9 cellular contexts compared by ENCODE assay signal in genomic region chr5:135031146-135031812, GRCh38. TPM values are rescaled to one million over a fixed set of nuclear protein-coding genes. Genes with fewer than 3 reads are reported as not detected.
DNase-seq lines count a peak whose midpoint lies in the region; ATAC-seq and TF ChIP-seq lines count a peak whose summit lies in the region.
"Had no signal": no experiment of that assay in that cellular context is flagged by ENCODE, and none has a peak within 500 bp of the region (broad histone marks: within the 10 kb centered on the region; RNA-seq: fewer than 3 reads in every experiment).

No MANE protein-coding gene starts in this region.

- H3K9me2 ChIP-seq in neural cell (ENCODE audit: insufficient read depth, low read length): no peaks in the 10 kb centered on the region

- peak overlapping the region; percentile 88 for H3K4me3 Mint-ChIP-seq in Calu3 (ENCODE audit: low read depth, unreplicated experiment)
- peak overlapping the region; percentile 61 for H3K4me3 Mint-ChIP-seq in dendritic cell treated with granulocyte-macrophage colony-stimulating factor and Interleukin-4, amounts not matched to agents 40 ng/mL and 50 ng/mL, for 4 days

- H3K4me1 ChIP-seq in NT2/D1 (ENCODE audit: insufficient read depth, insufficient read length): peaks cover 4% of the 10 kb centered on the region

- peaks cover 16% of the 10 kb centered on the region for H3K4me1 Mint-ChIP-seq in Calu3 (ENCODE audit: low read depth, unreplicated experiment)
- peaks cover 55% of the 10 kb centered on the region for H3K4me1 Mint-ChIP-seq in dendritic cell treated with granulocyte-macrophage colony-stimulating factor and Interleukin-4, amounts not matched to agents 40 ng/mL and 50 ng/mL, for 4 days (ENCODE audit: low read depth)

- DNase-seq in Calu3 (peak; percentile 43), NT2/D1 (ENCODE audit: low read depth, low spot score) (no peak), superior temporal gyrus (ENCODE audit: extremely low spot score) (no peak), NK-92 (lab: John Stamatoyannopoulos, UW; ENCODE audit: unreplicated experiment) (no peak)
- DNase-seq in stimulated activated naive CD4-positive, alpha-beta T cell treated with Interleukin-2 at 50 U/mL for 16 hours (lab: John Stamatoyannopoulos, UW): no peak

- no peak for TF ChIP-seq CTCF in Calu3 (IDR thresholded peaks at IDR 0.05; ENCODE audit: unreplicated experiment)
- no peak for TF ChIP-seq CTCF in neural cell (IDR thresholded peaks at IDR 0.05; ENCODE audit: poor library complexity, severe bottlenecking)

- peaks cover 50% of the 10 kb centered on the region for H3K36me3 Mint-ChIP-seq in Calu3 (ENCODE audit: insufficient read depth, unreplicated experiment)
- no peaks in the 10 kb centered on the region for H3K36me3 Mint-ChIP-seq in dendritic cell treated with granulocyte-macrophage colony-stimulating factor and Interleukin-4, amounts not matched to agents 40 ng/mL and 50 ng/mL, for 4 days (ENCODE audit: low read depth)

- intact Hi-C loops in Calu3 (cut with micrococcal nuclease; ENCODE audit: unreplicated experiment): loop anchor here (5.0 kb wide), 2 partner anchors 96 to 161 kb away; no protein-coding TSS in a partner anchor
- intact Hi-C loops in dendritic cell treated with granulocyte-macrophage colony-stimulating factor and Interleukin-4, amounts not matched to agents 40 ng/mL and 50 ng/mL, for 4 days (cut with micrococcal nuclease): loop anchor here (5.0 kb wide), 1 partner anchor 86 kb away; no protein-coding TSS in a partner anchor

- no peaks in the 10 kb centered on the region for H4K20me1 ChIP-seq in neural cell (ENCODE audit: insufficient read depth)

- BruUV-seq in Calu3 (replicated peaks; lab: Mats Ljungman, UMichigan): no TSS peak

- no peaks in the 10 kb centered on the region for H3K79me2 ChIP-seq in neural cell (replicated peaks; ENCODE audit: insufficient read depth, low read length)

- H3K27me3 Mint-ChIP-seq in Calu3 (ENCODE audit: unreplicated experiment): peaks cover 57% of the 10 kb centered on the region
- H3K27me3 Mint-ChIP-seq in dendritic cell treated with granulocyte-macrophage colony-stimulating factor and Interleukin-4, amounts not matched to agents 40 ng/mL and 50 ng/mL, for 4 days: peaks cover 89% of the 10 kb centered on the region

- H3F3A ChIP-seq in neural cell (ENCODE audit: insufficient read depth, low read length, poor library complexity, severe bottlenecking): no peaks in the 10 kb centered on the region

- H3K4me3 ChIP-seq in NT2/D1 (ENCODE audit: insufficient read length, low read depth) (peak overlapping the region; percentile 34), neural cell (ENCODE audit: low read length) (no peak overlapping the region)

- H3K9me3 ChIP-seq in NT2/D1 (ENCODE audit: insufficient read depth, low read length): no peaks in the 10 kb centered on the region
- no peaks in the 10 kb centered on the region for H3K9me3 ChIP-seq in neural cell (ENCODE audit: low read length)
- H3K9me3 ChIP-seq: left lung had no signal

- H3K27ac ChIP-seq in neural cell (ENCODE audit: low read length): no peak overlapping the region
- H3K27ac ChIP-seq: left lung had no signal

- H3K9ac ChIP-seq in NT2/D1 (ENCODE audit: insufficient read length, low read depth): peak overlapping the region; percentile 22
- no peak overlapping the region for H3K9ac ChIP-seq in neural cell (ENCODE audit: low read length)

- H3K9me3 Mint-ChIP-seq in Calu3 (ENCODE audit: low read depth, unreplicated experiment): peaks cover 3% of the 10 kb centered on the region
- H3K9me3 Mint-ChIP-seq in dendritic cell treated with granulocyte-macrophage colony-stimulating factor and Interleukin-4, amounts not matched to agents 40 ng/mL and 50 ng/mL, for 4 days: no peaks in the 10 kb centered on the region

- TF ChIP-seq RAD21 in neural cell (conservative IDR thresholded peaks at IDR 0.05): no peak

- H3K4me2 ChIP-seq in neural cell (ENCODE audit: low read length): no peak overlapping the region

- H2AFZ ChIP-seq in neural cell (ENCODE audit: low read depth, low read length): no peak overlapping the region

- ATAC-seq in HG02840 (IDR thresholded peaks at IDR 0.05; ENCODE audit: low FRiP score, unreplicated experiment): no peak

- H3K36me3 ChIP-seq in NT2/D1 (ENCODE audit: insufficient read depth, insufficient read length, low read length) (no peaks in the 10 kb centered on the region), neural cell (ENCODE audit: insufficient read depth, low read length) (no peaks in the 10 kb centered on the region)
- H3K36me3 ChIP-seq: left lung had no signal

- H3K27ac Mint-ChIP-seq in Calu3 (ENCODE audit: unreplicated experiment): peak overlapping the region; percentile 69
- H3K27ac Mint-ChIP-seq in dendritic cell treated with granulocyte-macrophage colony-stimulating factor and Interleukin-4, amounts not matched to agents 40 ng/mL and 50 ng/mL, for 4 days: peak overlapping the region; percentile 8

- H3K27me3 ChIP-seq in NT2/D1 (ENCODE audit: insufficient read depth, insufficient read length): peaks cover 91% of the 10 kb centered on the region
- H3K27me3 ChIP-seq in neural cell (ENCODE audit: insufficient read depth, low read depth, low read length): peaks cover 98% of the 10 kb centered on the region

- CTCF ChIA-PET in Calu3 (lab: Charles Lee): interaction anchor here (0.6 to 0.9 kb wide), 2 partner anchors 184 to 369 kb away, joined by 3 read pairs; no protein-coding TSS in a partner anchor

- no peak for TF ChIP-seq EP300 in neural cell (conservative IDR thresholded peaks at IDR 0.05; ENCODE audit: poor library complexity, severe bottlenecking)

TF ChIP-seq in neural cell, 6 proteins besides CTCF, POLR2A, EP300 and RAD21:
- no peak for TF ChIP-seq TAF1 (IDR thresholded peaks at IDR 0.05; ENCODE audit: low read depth)
- TF ChIP-seq SMC3 (conservative IDR thresholded peaks at IDR 0.05; ENCODE audit: poor library complexity): no peak
- TF ChIP-seq REST (IDR thresholded peaks at IDR 0.05; ENCODE audit: borderline replicate concordance): no peak
- peak; percentile 50 for TF ChIP-seq EZH2 (IDR thresholded peaks at IDR 0.05; ENCODE audit: borderline replicate concordance, insufficient read depth, low read length, poor library complexity, severe bottlenecking)
- TF ChIP-seq POLR2AphosphoS5 (IDR thresholded peaks at IDR 0.05): no peak
- TF ChIP-seq MXI1 (conservative IDR thresholded peaks at IDR 0.05; ENCODE audit: poor library complexity, severe bottlenecking): no peak

RNA-seq across cellular contexts. Expression of gene PITX1, which starts 2.7 kb away (rescaled TPM):
- 12.1 and 12.9 TPM in 2 replicates for total RNA-seq in Calu3 (2022)
- 1.9 TPM in 1 of 2 replicates, not detected in the other for polyA plus RNA-seq in neural cell
- not detected in 2 replicates for polyA minus RNA-seq in neural cell
